8 cellular contexts compared by ENCODE assay signal in genomic region chr11:65095974-65096806, GRCh38. TPM values are rescaled to one million over a fixed set of nuclear protein-coding genes. Genes with fewer than 3 reads are reported as not detected.
DNase-seq lines count a peak whose midpoint lies in the region; TF ChIP-seq lines count a peak whose summit lies in the region.

TSS of gene VPS51 (plus strand) at chr11:65096214. CDS start at chr11:65096251, 37 bp downstream.

- CTCF ChIA-PET in HEK293T (lab: Yijun Ruan, JAX): interaction anchor here (4.6 kb wide), 1 partner anchor 15 kb away, joined by 20 read pairs; the partner anchor contains the start of gene TM7SF2
- CTCF ChIA-PET in SK-N-SH (lab: Yijun Ruan, JAX): interaction anchor here (1.4 to 12.6 kb wide), 4 partner anchors 16 to 84 kb away, joined by 4 to 150 read pairs (median 10); partner anchors contain the start of genes TM7SF2 and ZNHIT2

- no peak for TF ChIP-seq CTCF in NB4 (IDR thresholded peaks at IDR 0.05; ENCODE audit: low read depth, low read length)
- no peak for TF ChIP-seq CTCF in SK-N-SH (IDR thresholded peaks at IDR 0.05)

- H3K79me2 ChIP-seq in SK-N-SH (ENCODE audit: insufficient read depth): peaks cover 45% of the 10 kb centered on the region

- peaks cover 0 to 4% of the 10 kb centered on the region in 2 experiments for H3K36me3 ChIP-seq in SK-N-SH (replicated peaks in 1 of 2; ENCODE audit: control insufficient read depth in 1 of 2, insufficient read depth in 2 of 2, low read length in 1 of 2)

- peak within 1 kb of the TSS; percentile 98; the same call in 1 of the 2 replicates for H2AFZ ChIP-seq in SK-N-SH (ENCODE audit: low read depth)

- H3K27ac ChIP-seq in SK-N-SH (ENCODE audit: low read depth in 2 of 2, low read length in 1 of 2): peak within 1 kb of the TSS; percentile 71 to 74; a peak in 3 of 4 replicates

- H3F3A ChIP-seq in SK-N-SH (replicated peaks; ENCODE audit: insufficient read depth): peaks cover 20% of the 10 kb centered on the region

- peak in 1 of 2 experiments; percentile 39; a peak in 1 of 4 replicates for TF ChIP-seq EP300 in SK-N-SH (IDR thresholded peaks at IDR 0.05; ENCODE audit: borderline replicate concordance in 1 of 2, low read depth in 1 of 2, low read length in 1 of 2)

- H3K4me1 ChIP-seq in SK-N-SH (ENCODE audit: control insufficient read depth in 1 of 2, insufficient read depth in 2 of 2, low read depth in 1 of 2, low read length in 1 of 2): peaks cover 0 to 10% of the 10 kb centered on the region in 2 experiments; a peak in 1 of 4 replicates

- no peaks in the 10 kb centered on the region for H3K9me3 ChIP-seq in SK-N-SH

- H3K27me3 ChIP-seq in SK-N-SH (ENCODE audit: insufficient read depth): no peaks in the 10 kb centered on the region

- H3K9ac ChIP-seq in SK-N-SH: peak within 1 kb of the TSS; percentile 86

- POLR2A ChIA-PET in HEK293T (lab: Yijun Ruan, JAX): interaction anchor here (0.5 to 2.7 kb wide), 11 partner anchors 11 to 85 kb away, joined by 3 to 18 read pairs (median 4); partner anchors contain the start of genes CDCA5, SAC3D1, TM7SF2 and ZFPL1
- POLR2A ChIA-PET in SK-N-SH (lab: Yijun Ruan, JAX): interaction anchor here (0.6 to 1.6 kb wide), 5 partner anchors 14 to 64 kb away, joined by 3 to 10 read pairs (median 4); partner anchors contain the start of genes FAU, MRPL49 and ZNHIT2

- WGBS in SK-N-SH (ENCODE audit: low lambda C conversion rate): 2% methylated on average over 16 of the region's 52 CpGs

- H3K4me3 ChIP-seq in NB4 (ENCODE audit: low read depth, low read length): peak within 1 kb of the TSS; percentile 92
- H3K4me3 ChIP-seq in SK-N-SH (ENCODE audit: low read depth in 2 of 2, low read length in 1 of 2): peak within 1 kb of the TSS; percentile 57 to 77

- peak within 1 kb of the TSS; percentile 88 for H3K4me2 ChIP-seq in SK-N-SH

- peak; percentile 55 for DNase-seq in GF-D8 (lab: John Stamatoyannopoulos, UW)
- DNase-seq in HEK293T (ENCODE audit: extremely low spot score): peak; percentile 90
- DNase-seq in NB4 (ENCODE audit: low read depth): peak; percentile 95
- DNase-seq in SK-N-SH: peak; percentile 93
- peak; percentile 84 for DNase-seq in activated naive CD4-positive, alpha-beta T cell treated with anti-CD3 and anti-CD28 coated beads, Interleukin-2, amount 50 U/mL, for 16 hours
- DNase-seq in globus pallidus (ENCODE audit: low spot score): peak; percentile 90
- peak in 55 of 56 donors; percentile 54 to 92 (median 79) for DNase-seq in nucleus accumbens (lab: John Stamatoyannopoulos, UW)
- peak; percentile 92 for DNase-seq in superior temporal gyrus (ENCODE audit: extremely low spot score)

- peak; percentile 78 for TF ChIP-seq POLR2A in NB4 (IDR thresholded peaks at IDR 0.05; ENCODE audit: extremely low read depth, insufficient read length)

- H3K9me2 ChIP-seq in SK-N-SH: no peaks in the 10 kb centered on the region

- no peaks in the 10 kb centered on the region for H4K20me1 ChIP-seq in SK-N-SH (ENCODE audit: insufficient read depth)

- no peak for TF ChIP-seq RAD21 in SK-N-SH (IDR thresholded peaks at IDR 0.05; ENCODE audit: low read length)

TF ChIP-seq in HEK293T, 16 proteins besides CTCF, POLR2A, EP300 and RAD21:
- TF ChIP-seq TARDBP (IDR thresholded peaks at IDR 0.05) (peak; percentile 49; the same call in 1 of the 2 replicates), HDGF (IDR thresholded peaks at IDR 0.05; ENCODE audit: borderline replicate concordance) (no peak), PKNOX1 (IDR thresholded peaks at IDR 0.05) (peak; percentile 15; the same call in 1 of the 2 replicates), NFRKB (IDR thresholded peaks at IDR 0.05) (peak; percentile 84), ELF4 (IDR thresholded peaks at IDR 0.05) (peak; percentile 90), FOXK2 (IDR thresholded peaks at IDR 0.05) (no peak), FOXM1 (IDR thresholded peaks at IDR 0.05; ENCODE audit: borderline replicate concordance) (peak; percentile 85; the same call in 1 of the 2 replicates), SP1 (IDR thresholded peaks at IDR 0.05) (no peak), ZNF384 (IDR thresholded peaks at IDR 0.05) (peak; percentile 74), ARNT (IDR thresholded peaks at IDR 0.05) (peak; percentile 89), FOXA1 (IDR thresholded peaks at IDR 0.05) (no peak), CTBP1 (IDR thresholded peaks at IDR 0.05; ENCODE audit: borderline replicate concordance) (peak; percentile 87), L3MBTL2 (conservative IDR thresholded peaks at IDR 0.05) (peak; percentile 25; the same call in 1 of the 2 replicates), BHLHE40 (IDR thresholded peaks at IDR 0.05; ENCODE audit: borderline replicate concordance) (no peak), SUZ12 (IDR thresholded peaks at IDR 0.05) (no peak), LEF1 (IDR thresholded peaks at IDR 0.05; ENCODE audit: borderline replicate concordance) (no peak; the same call in 1 of the 2 replicates)
TF ChIP-seq in HEK293T: peak in this region for 9.

TF ChIP-seq in SK-N-SH, 30 proteins besides CTCF, POLR2A, EP300 and RAD21 (continues in another document):
- TF ChIP-seq RXRA (IDR thresholded peaks at IDR 0.05; ENCODE audit: borderline replicate concordance, low read depth): no peak
- TF ChIP-seq RFX5 (IDR thresholded peaks at IDR 0.05; ENCODE audit: low read length): no peak
- TF ChIP-seq IRF3 (IDR thresholded peaks at IDR 0.05; ENCODE audit: low read depth, low read length): no peak
- TF ChIP-seq USF2 (IDR thresholded peaks at IDR 0.05; ENCODE audit: borderline replicate concordance, low read depth, low read length): no peak
- peak; percentile 89 for TF ChIP-seq YY1 (IDR thresholded peaks at IDR 0.05; ENCODE audit: low read depth)
- no peak for TF ChIP-seq TEAD4 (IDR thresholded peaks at IDR 0.05; ENCODE audit: borderline replicate concordance, insufficient read depth)
- TF ChIP-seq TAF1 (IDR thresholded peaks at IDR 0.05; ENCODE audit: borderline replicate concordance, low read depth, low read length): peak; percentile 93
- TF ChIP-seq FOXJ3 (CRISPR knock-in tag; IDR thresholded peaks at IDR 0.05): peak; percentile 64; the same call in 1 of the 2 replicates
- peak; percentile 53 for TF ChIP-seq PBX3 (IDR thresholded peaks at IDR 0.05)
- TF ChIP-seq NRF1 (IDR thresholded peaks at IDR 0.05; ENCODE audit: low read depth, low read length): 0 out of 2 replicates have a peak, but pooled peaks have one; percentile 13
- TF ChIP-seq JUND (IDR thresholded peaks at IDR 0.05): no peak
- TF ChIP-seq FOXM1 (IDR thresholded peaks at IDR 0.05; ENCODE audit: low read depth): no peak
- 0 out of 2 replicates have a peak, but pooled peaks have one; percentile 45 for TF ChIP-seq REST (IDR thresholded peaks at IDR 0.05; ENCODE audit: low read depth, low read length)
- TF ChIP-seq RCOR1 (IDR thresholded peaks at IDR 0.05; ENCODE audit: low read length): peak; percentile 78; the same call in 1 of the 2 replicates

RNA-seq across cellular contexts. Expression of gene VPS51, which starts in this region (rescaled TPM):
- 59.1 and 59.9 TPM in 2 replicates for polyA plus RNA-seq in SK-N-SH (2012; rRNA removed)
- polyA plus RNA-seq in SK-N-SH (2012; cell fraction: cytosol; rRNA removed): 18.5 and 33.0 TPM in 2 replicates
- 93.7 and 181 TPM in 2 replicates for polyA plus RNA-seq in SK-N-SH (2012; cell fraction: nucleus; rRNA removed)

Comparison
In these comparisons a context has a peak if more than half of its experiments do, and no peak if none do; other contexts are left out.
1. Peak in every context shown above with its lines: DNase-seq, H3K4me3 ChIP-seq and H3K27ac ChIP-seq.